Comparison of ENCODE assay signal across 8 cellular contexts in genomic region chr2:30252723-30253688, GRCh38. TPM values are rescaled to one million over a fixed set of nuclear protein-coding genes. Genes with fewer than 3 reads are reported as not detected.
DNase-seq lines count a peak whose midpoint lies in the region; ATAC-seq and TF ChIP-seq lines count a peak whose summit lies in the region.

No MANE protein-coding gene starts in this region.

- H3K79me2 ChIP-seq in Loucy (ENCODE audit: insufficient read depth, low read length): peaks cover 81% of the 10 kb centered on the region

- no peak overlapping the region for H2AFZ ChIP-seq in Loucy (ENCODE audit: low read length)

- H4K20me1 ChIP-seq in Loucy (ENCODE audit: insufficient read depth, low read length, poor library complexity, severe bottlenecking): peaks cover 18% of the 10 kb centered on the region

- DNase-seq in A172 (ENCODE audit: low spot score) (peak; percentile 96), foreskin melanocyte (peak; percentile 62), psoas muscle (peak; percentile 40 to 61), germinal center (ENCODE audit: low spot score) (no peak), 8988T (no peak)
- peak; percentile 72 to 80 for DNase-seq in activated T-cell treated with anti-CD3 and anti-CD28 coated beads, Interleukin-2, amount 50 U/mL, for 48 hours

- no peaks in the 10 kb centered on the region for H3K27me3 ChIP-seq in Loucy (ENCODE audit: insufficient read depth, low read length, poor library complexity, severe bottlenecking)
- H3K27me3 ChIP-seq in psoas muscle (ENCODE audit: insufficient read depth in 3 of 3, low read length in 2 of 3): no peaks in the 10 kb centered on the region

- H3K4me1 ChIP-seq in Loucy (ENCODE audit: insufficient read depth, low read length, poor library complexity, severe bottlenecking) (peaks cover 44% of the 10 kb centered on the region), psoas muscle (peaks cover 10% of the 10 kb centered on the region)

- intact Hi-C loops in psoas muscle (cut with DNase I): no loop called here

- peak overlapping the region; percentile 12 for H3K27ac ChIP-seq in psoas muscle

- H3F3A ChIP-seq in Loucy (ENCODE audit: low read depth): no peaks in the 10 kb centered on the region

- H3K4me3 ChIP-seq in Loucy (ENCODE audit: low read length, poor library complexity, severe bottlenecking): no peak overlapping the region
- no peak overlapping the region for H3K4me3 ChIP-seq in psoas muscle

- 31 to 41% (median 32%) methylated on average over 7 of the region's 7 CpGs for WGBS in psoas muscle, 3 donors

- peak overlapping the region; percentile 29 for H3K9ac ChIP-seq in Loucy (ENCODE audit: low read depth, low read length, poor library complexity, severe bottlenecking)

- H3K9me3 ChIP-seq in Loucy (ENCODE audit: insufficient read depth, low read depth, low read length) (no peaks in the 10 kb centered on the region), psoas muscle (no peaks in the 10 kb centered on the region)

- peaks cover 50% of the 10 kb centered on the region; the same call in 1 of the 2 replicates for H3K36me3 ChIP-seq in Loucy (ENCODE audit: insufficient read depth, low read length)
- no peaks in the 10 kb centered on the region for H3K36me3 ChIP-seq in psoas muscle (ENCODE audit: insufficient read depth in 1 of 2, low read depth in 1 of 2)

- peak; percentile 61 to 82 (median 66) for ATAC-seq in psoas muscle
- no peak for ATAC-seq in HG02938 (IDR thresholded peaks at IDR 0.05; ENCODE audit: unreplicated experiment)

- H3K9me2 ChIP-seq in Loucy (replicated peaks; ENCODE audit: low read depth, low read length): no peaks in the 10 kb centered on the region

- peak overlapping the region; percentile 31 for H3K4me2 ChIP-seq in Loucy (ENCODE audit: low read depth, low read length, poor library complexity, severe bottlenecking)

- TF ChIP-seq CTCF in Loucy (conservative IDR thresholded peaks at IDR 0.05; ENCODE audit: low read length) (no peak), psoas muscle (IDR thresholded peaks at IDR 0.05) (no peak)

RNA-seq across cellular contexts. Expression of gene LBH, which starts 21.7 kb away (rescaled TPM):
- 87.4 and 182 TPM in 2 replicates for total RNA-seq in A172 (2014; rRNA removed; shearing (Covaris generic))
- total RNA-seq in psoas muscle: 10 to 100 TPM; 11.1 to 15.5 (median 14.2) TPM
- 10 to 100 TPM in 1 of 3 donors, 1 to 10 TPM in 2; 6.5 to 10.5 (median 9.7) TPM for polyA plus RNA-seq in psoas muscle

Comparison
In these comparisons a context has a peak if more than half of its experiments do, and no peak if none do; other contexts are left out.
1. DNase-seq: peak in A172 (single experiment), activated T-cell treated with anti-CD3 and anti-CD28 coated beads, Interleukin-2, amount 50 U/mL, for 48 hours (2 of 2), foreskin melanocyte (single experiment) and psoas muscle (2 of 2); none in germinal center (single experiment) and 8988T (single experiment).